ENCODE assay signal across 8 cellular contexts in genomic region chr2:84924173-84925106, GRCh38. TPM values are rescaled to one million over a fixed set of nuclear protein-coding genes. Genes with fewer than 3 reads are reported as not detected.
DNase-seq lines count a peak whose midpoint lies in the region; ATAC-seq, FAIRE-seq and TF ChIP-seq lines count a peak whose summit lies in the region.

No MANE protein-coding gene starts in this region.

- DNase-seq in HCEC 1CT (peak; percentile 13), SK-MEL-5 (ENCODE audit: low read depth, low spot score) (peak; percentile 69), NCI-H748 (lab: John Stamatoyannopoulos, UW; ENCODE audit: unreplicated experiment) (no peak), NOMO-1 (lab: John Stamatoyannopoulos, UW; ENCODE audit: unreplicated experiment in 2 of 2) (no peak), frontal cortex (ENCODE audit: low spot score in 2 of 2) (no peak)
- peak in 8 of 9 donors; percentile 43 to 85 (median 69) for DNase-seq in naive thymus-derived CD4-positive, alpha-beta T cell

- peaks cover 22% of the 10 kb centered on the region for H3F3A ChIP-seq in DOHH2 (ENCODE audit: control insufficient read depth, insufficient read depth)

- intact Hi-C loops in dendritic cell treated with granulocyte-macrophage colony-stimulating factor and Interleukin-4, amounts not matched to agents 40 ng/mL and 50 ng/mL, for 4 days (cut with micrococcal nuclease) = loop anchor here (1.0 to 5.0 kb wide), 4 partner anchors 16 to 429 kb away; partner anchors contain the start of gene KCMF1
- intact Hi-C loops in naive thymus-derived CD4-positive, alpha-beta T cell (cut with micrococcal nuclease) = loop anchor here (1.0 to 5.0 kb wide), 16 partner anchors 19 to 465 kb away; partner anchors contain the start of genes DNAH6 (in 2 of the 2), TMSB10 (in 2 of the 2) and SUCLG1 (in 1 of the 2)

- POLR2A ChIA-PET in naive thymus-derived CD4-positive, alpha-beta T cell (lab: Charles Lee) = interaction anchor here (0.6 to 13.2 kb wide), 22 partner anchors 7 to 438 kb away, joined by 3 to 495 read pairs (median 7); partner anchors contain the start of genes TGOLN2, TMSB10 and TRABD2A

- H3K4me1 ChIP-seq in DOHH2 (ENCODE audit: control insufficient read depth, low read length) = peaks cover 71% of the 10 kb centered on the region
- peaks cover 33 to 34% of the 10 kb centered on the region in 2 donors for H3K4me1 ChIP-seq in naive thymus-derived CD4-positive, alpha-beta T cell (ENCODE audit: control insufficient read depth in 2 of 2, insufficient read depth in 2 of 2, low read length in 2 of 2)

- ATAC-seq in naive thymus-derived CD4-positive, alpha-beta T cell = peak; percentile 18

- TF ChIP-seq CTCF in DOHH2 (IDR thresholded peaks at IDR 0.05; ENCODE audit: low read depth, low read length, poor library complexity, severe bottlenecking) = no peak

- in situ Hi-C loops in SK-MEL-5 (cut with HindIII; ENCODE audit: low pct_unique_long_range_greater_than_20kb, low sequenced_read_pairs) = no loop called here

- CTCF ChIA-PET in naive thymus-derived CD4-positive, alpha-beta T cell (lab: Charles Lee) = interaction anchor here (0.6 to 5.0 kb wide), 32 partner anchors 7 to 427 kb away, joined by 3 to 87 read pairs (median 11); partner anchors contain the start of genes TMSB10 and TRABD2A

- no peaks in the 10 kb centered on the region for H3K27me3 ChIP-seq in DOHH2 (ENCODE audit: control insufficient read depth, low read length)
- no peaks in the 10 kb centered on the region for H3K27me3 ChIP-seq in naive thymus-derived CD4-positive, alpha-beta T cell (ENCODE audit: control insufficient read depth in 2 of 2, insufficient read depth in 2 of 2, low read length in 2 of 2)

- peaks cover 4% of the 10 kb centered on the region; the same call in 1 of the 2 replicates for H3K9me3 ChIP-seq in DOHH2 (ENCODE audit: control insufficient read depth, insufficient read depth, low read length)
- H3K9me3 ChIP-seq in naive thymus-derived CD4-positive, alpha-beta T cell (ENCODE audit: control insufficient read depth in 2 of 3, low read length in 3 of 3) = no peaks in the 10 kb centered on the region

- H3K36me3 Mint-ChIP-seq in dendritic cell treated with granulocyte-macrophage colony-stimulating factor and Interleukin-4, amounts not matched to agents 40 ng/mL and 50 ng/mL, for 4 days (ENCODE audit: low read depth) = no peaks in the 10 kb centered on the region
- H3K36me3 Mint-ChIP-seq in naive thymus-derived CD4-positive, alpha-beta T cell = peaks cover 0 to 7% (median 0%) of the 10 kb centered on the region in 5 donors

- H3K4me1 Mint-ChIP-seq in dendritic cell treated with granulocyte-macrophage colony-stimulating factor and Interleukin-4, amounts not matched to agents 40 ng/mL and 50 ng/mL, for 4 days (ENCODE audit: low read depth) = peaks cover 47% of the 10 kb centered on the region
- peaks cover 36 to 63% (median 53%) of the 10 kb centered on the region in 7 donors for H3K4me1 Mint-ChIP-seq in naive thymus-derived CD4-positive, alpha-beta T cell

- H3K9me2 ChIP-seq in DOHH2 (replicated peaks; ENCODE audit: control insufficient read depth, low read length) = no peaks in the 10 kb centered on the region

- H3K4me3 ChIP-seq in DOHH2 (ENCODE audit: low read length) = peak overlapping the region; percentile 19
- no peak overlapping the region for H3K4me3 ChIP-seq in naive thymus-derived CD4-positive, alpha-beta T cell (ENCODE audit: low read length)

- FAIRE-seq in frontal cortex (lab: Jason Lieb, UNC) = no peak

- peak overlapping the region; percentile 68 for H3K27ac Mint-ChIP-seq in dendritic cell treated with granulocyte-macrophage colony-stimulating factor and Interleukin-4, amounts not matched to agents 40 ng/mL and 50 ng/mL, for 4 days
- H3K27ac Mint-ChIP-seq in naive thymus-derived CD4-positive, alpha-beta T cell = peak overlapping the region; percentile 87 to 100 (median 95)

- H3K79me2 ChIP-seq in DOHH2 (ENCODE audit: control insufficient read depth, low read length) = peaks cover 11% of the 10 kb centered on the region

- no peaks in the 10 kb centered on the region for H3K9me3 Mint-ChIP-seq in dendritic cell treated with granulocyte-macrophage colony-stimulating factor and Interleukin-4, amounts not matched to agents 40 ng/mL and 50 ng/mL, for 4 days
- H3K9me3 Mint-ChIP-seq in naive thymus-derived CD4-positive, alpha-beta T cell = peaks cover 0 to 4% (median 0%) of the 10 kb centered on the region in 11 donors

- peak overlapping the region; percentile 58 for H3K27ac ChIP-seq in DOHH2 (ENCODE audit: low read depth, low read length)
- peak overlapping the region; percentile 70 for H3K27ac ChIP-seq in naive thymus-derived CD4-positive, alpha-beta T cell (ENCODE audit: low read depth, low read length)

- peak overlapping the region; percentile 27 for H3K4me3 Mint-ChIP-seq in dendritic cell treated with granulocyte-macrophage colony-stimulating factor and Interleukin-4, amounts not matched to agents 40 ng/mL and 50 ng/mL, for 4 days
- H3K4me3 Mint-ChIP-seq in naive thymus-derived CD4-positive, alpha-beta T cell = peak overlapping the region; percentile 34 to 99 (median 94)

- H4K20me1 ChIP-seq in DOHH2 (ENCODE audit: control insufficient read depth, insufficient read depth, low read depth, low read length) = no peaks in the 10 kb centered on the region

- H3K4me2 ChIP-seq in DOHH2 (ENCODE audit: low read length) = peak overlapping the region; percentile 57

- peaks cover 9% of the 10 kb centered on the region for H3K27me3 Mint-ChIP-seq in dendritic cell treated with granulocyte-macrophage colony-stimulating factor and Interleukin-4, amounts not matched to agents 40 ng/mL and 50 ng/mL, for 4 days
- no peaks in the 10 kb centered on the region for H3K27me3 Mint-ChIP-seq in naive thymus-derived CD4-positive, alpha-beta T cell

- peaks cover 3% of the 10 kb centered on the region; the same call in 1 of the 2 replicates for H3K36me3 ChIP-seq in DOHH2 (ENCODE audit: control insufficient read depth, low read length)
- H3K36me3 ChIP-seq in naive thymus-derived CD4-positive, alpha-beta T cell (ENCODE audit: control insufficient read depth in 2 of 3, insufficient read depth in 3 of 3, low read length in 3 of 3) = no peaks in the 10 kb centered on the region

RNA-seq across cellular contexts. Expression of gene TMSB10, which starts 19.0 kb away (rescaled TPM):
- total RNA-seq in SK-MEL-5 (2014; rRNA removed; shearing (Covaris generic)) = 2,807 and 3,205 TPM in 2 replicates
- 1,216 and 2,119 TPM in 2 replicates for polyA plus RNA-seq in SK-MEL-5 (2015; cell fraction: cytosol; rRNA removed)
- 98.5 and 120 TPM in 2 replicates for polyA plus RNA-seq in SK-MEL-5 (2015; cell fraction: nucleus; rRNA removed)
- total RNA-seq in naive thymus-derived CD4-positive, alpha-beta T cell = 1,000 to 10,000 TPM; 1,492 to 5,756 (median 1,578) TPM
- 1,000 to 10,000 TPM; 6,721 to 8,256 TPM for polyA plus RNA-seq in naive thymus-derived CD4-positive, alpha-beta T cell
- total RNA-seq in frontal cortex = 5,126 TPM

RNA-seq across cellular contexts. Expression of gene TRABD2A, which starts 43.6 kb away (rescaled TPM):
- total RNA-seq in SK-MEL-5 (2014; rRNA removed; shearing (Covaris generic)) = 0.98 and 2.9 TPM in 2 replicates
- polyA plus RNA-seq in SK-MEL-5 (2015; cell fraction: cytosol; rRNA removed) = 0.37 and 0.87 TPM in 2 replicates
- polyA plus RNA-seq in SK-MEL-5 (2015; cell fraction: nucleus; rRNA removed) = 0.18 and 2.4 TPM in 2 replicates
- total RNA-seq in naive thymus-derived CD4-positive, alpha-beta T cell = 100 to 1,000 TPM in 4 of 5 experiments, 10 to 100 TPM in 1; 75.0 to 288 (median 182) TPM
- polyA plus RNA-seq in naive thymus-derived CD4-positive, alpha-beta T cell = 100 to 1,000 TPM; 119 to 204 TPM
- total RNA-seq in frontal cortex = 0.41 TPM

RNA-seq across cellular contexts. Expression of gene KCMF1, which starts 46.5 kb away (rescaled TPM):
- total RNA-seq in SK-MEL-5 (2014; rRNA removed; shearing (Covaris generic)) = 86.3 and 98.3 TPM in 2 replicates
- polyA plus RNA-seq in SK-MEL-5 (2015; cell fraction: cytosol; rRNA removed) = 59.1 and 66.4 TPM in 2 replicates
- 23.2 and 31.9 TPM in 2 replicates for polyA plus RNA-seq in SK-MEL-5 (2015; cell fraction: nucleus; rRNA removed)
- 10 to 100 TPM; 57.7 to 81.3 (median 60.8) TPM for total RNA-seq in naive thymus-derived CD4-positive, alpha-beta T cell
- polyA plus RNA-seq in naive thymus-derived CD4-positive, alpha-beta T cell = 10 to 100 TPM; 15.6 to 20.2 TPM
- 46.9 TPM for total RNA-seq in frontal cortex

Comparison
In these comparisons a context has a peak if more than half of its experiments do, and no peak if none do; other contexts are left out.
1. DNase-seq: peak in HCEC 1CT (single experiment), SK-MEL-5 (single experiment) and naive thymus-derived CD4-positive, alpha-beta T cell (8 of 9); none in NCI-H748 (single experiment), NOMO-1 (0 of 2) and frontal cortex (0 of 2).
2. RNA of gene TRABD2A, which starts 43.6 kb away (total RNA-seq): 75.0 to 288 TPM in naive thymus-derived CD4-positive, alpha-beta T cell; 0.98 to 2.9 TPM in SK-MEL-5 and 0.41 TPM in frontal cortex (single experiment); every median in the first group is over 10 times any median in the second.